12 cellular contexts compared by ENCODE assay signal in the genomic region with DNA sequence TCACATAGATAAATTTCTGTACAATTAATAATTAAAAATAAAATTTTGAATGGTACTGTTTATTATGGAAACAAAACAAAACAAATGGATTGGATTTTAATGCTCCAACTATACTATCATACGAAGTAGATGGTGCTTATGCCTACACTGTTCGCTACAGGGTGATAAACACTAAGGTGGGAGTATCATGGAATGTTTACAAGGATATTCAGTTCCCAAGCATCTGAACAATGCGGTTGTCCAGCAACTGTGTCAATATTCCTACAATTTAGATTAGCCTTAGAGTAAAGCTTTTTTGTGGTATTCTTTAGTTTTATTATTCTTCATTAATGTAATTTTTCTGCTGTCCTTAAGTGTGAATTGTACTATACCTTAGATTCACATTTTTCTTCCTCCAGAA.
"Had no signal": no experiment of that assay in that cellular context is flagged by ENCODE, and none has a peak within 500 bp of the region (broad histone marks: within the 10 kb centered on the region; RNA-seq: fewer than 3 reads in every experiment).

No MANE protein-coding gene starts in this region.

- H3K27me3 ChIP-seq: sigmoid colon, upper lobe of right lung had no signal

- H3K9me3 ChIP-seq: psoas muscle, sigmoid colon, thoracic aorta, upper lobe of right lung had no signal

- H3K27ac ChIP-seq: psoas muscle, sigmoid colon, thoracic aorta, upper lobe of right lung had no signal

- H3K4me3 ChIP-seq: psoas muscle, sigmoid colon, thoracic aorta, upper lobe of right lung had no signal

- H3K4me1 ChIP-seq: psoas muscle, sigmoid colon, upper lobe of right lung had no signal

- DNase-seq: activated CD4-positive, alpha-beta T cell treated with anti-CD3 and anti-CD28 coated beads, Interleukin-2, amount 50 U/mL, for 4 hours; activated CD4-positive, CD25-positive, alpha-beta regulatory T cell treated with anti-CD3 and anti-CD28 coated beads, Interleukin-2, amount 50 U/mL, for 72 hours; activated naive CD4-positive, alpha-beta T cell; activated T-cell treated with anti-CD3 and anti-CD28 coated beads for 4 hours; aorta; islet precursor cell; mesenchymal stem cell; nephron progenitor cell; psoas muscle; sigmoid colon; upper lobe of right lung had no signal

- H3K36me3 ChIP-seq: thoracic aorta had no signal
